Comparison of ENCODE assay signal across 17 cellular contexts in the genomic region with DNA sequence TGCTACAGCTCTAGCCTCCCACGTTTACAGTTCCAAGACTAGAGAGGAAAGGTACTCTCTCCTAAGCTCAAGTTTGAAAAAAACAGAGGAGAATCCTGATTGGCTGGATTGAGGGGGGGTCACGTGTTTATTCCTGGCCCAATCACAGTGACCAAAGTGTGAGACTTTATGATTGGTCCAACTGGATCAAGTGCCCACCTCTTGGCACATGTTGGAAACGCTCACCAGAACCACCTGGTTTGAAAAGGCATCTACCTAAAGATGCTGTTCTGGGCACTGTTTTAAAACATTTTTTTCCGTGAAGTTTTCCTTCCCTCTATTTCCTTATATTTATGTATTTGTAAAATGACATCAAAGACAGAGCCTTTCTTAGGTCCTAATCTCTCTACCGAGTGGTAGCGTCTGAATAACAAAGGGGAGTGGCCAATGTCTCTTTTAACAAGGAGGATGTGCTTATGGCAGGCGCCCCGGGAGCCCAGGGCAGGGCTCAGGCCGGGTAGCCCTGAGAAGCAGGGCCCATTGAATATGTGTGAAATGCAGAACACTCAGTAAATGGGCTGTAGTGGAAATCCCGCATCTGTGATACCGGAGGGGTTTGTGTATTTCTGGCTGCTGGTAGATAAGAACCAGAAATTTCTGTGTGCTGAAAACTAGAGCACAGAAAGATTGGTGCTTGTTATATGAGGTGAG.
"Had no signal": no experiment of that assay in that cellular context is flagged by ENCODE, and none has a peak within 500 bp of the region (broad histone marks: within the 10 kb centered on the region; RNA-seq: fewer than 3 reads in every experiment).

No MANE protein-coding gene starts in this region.

- H3K4me3 ChIP-seq: cardiac muscle cell, hepatocyte, left lung, smooth muscle cell, upper lobe of right lung had no signal

- H3K27ac Mint-ChIP-seq: activated naive CD8-positive, alpha-beta T cell; activated T-helper 1 cell treated with anti-CD3 and anti-CD28 coated beads, Interleukin-12 subunit alpha, Interleukin-12 subunit beta, Interleukin-2, Interleukin-4 antibody, amounts not matched to agents 30 ng/mL and 10 ng/mL and 1 ng/mL, durations not matched to agents 14 hours and 24 hours and 36 hours; effector memory CD8-positive, alpha-beta T cell; progenitor cell of endocrine pancreas; stimulated activated effector memory CD8-positive, alpha-beta T cell treated with anti-CD3 and anti-CD28 coated beads, Interleukin-12 subunit alpha, Interleukin-12 subunit beta, amount 100 ng/mL, for 72 hours; T-helper 1 cell treated with Interleukin-12 subunit alpha and Interleukin-12 subunit beta and Interleukin-4 antibody, amounts not matched to agents 30 μg/mL and 1 μg/mL, for 36 hours had no signal

- H3K4me3 Mint-ChIP-seq: activated naive CD8-positive, alpha-beta T cell; activated T-helper 1 cell treated with anti-CD3 and anti-CD28 coated beads, Interleukin-12 subunit alpha, Interleukin-12 subunit beta, Interleukin-2, Interleukin-4 antibody, amounts not matched to agents 30 ng/mL and 10 ng/mL and 1 ng/mL, durations not matched to agents 14 hours and 24 hours and 36 hours; effector memory CD8-positive, alpha-beta T cell; stimulated activated effector memory CD8-positive, alpha-beta T cell treated with anti-CD3 and anti-CD28 coated beads, Interleukin-12 subunit alpha, Interleukin-12 subunit beta, amount 100 ng/mL, for 72 hours; T-helper 1 cell treated with Interleukin-12 subunit alpha and Interleukin-12 subunit beta and Interleukin-4 antibody, amounts not matched to agents 30 μg/mL and 1 μg/mL, for 36 hours had no signal

- ATAC-seq: effector memory CD8-positive, alpha-beta T cell; left lung; stimulated activated effector memory CD8-positive, alpha-beta T cell treated with anti-CD3 and anti-CD28 coated beads, Interleukin-12 subunit alpha, Interleukin-12 subunit beta, amount 100 ng/mL, for 72 hours; upper lobe of right lung had no signal

- H3K4me1 Mint-ChIP-seq: stimulated activated effector memory CD8-positive, alpha-beta T cell treated with anti-CD3 and anti-CD28 coated beads, Interleukin-12 subunit alpha, Interleukin-12 subunit beta, amount 100 ng/mL, for 72 hours had no signal

- H3K27me3 ChIP-seq: cardiac muscle cell, hepatocyte, left lung, upper lobe of right lung had no signal

- H3K27me3 Mint-ChIP-seq: progenitor cell of endocrine pancreas had no signal

- H3K36me3 Mint-ChIP-seq: activated naive CD8-positive, alpha-beta T cell; stimulated activated effector memory CD8-positive, alpha-beta T cell treated with anti-CD3 and anti-CD28 coated beads, Interleukin-12 subunit alpha, Interleukin-12 subunit beta, amount 100 ng/mL, for 72 hours had no signal

- H3K36me3 ChIP-seq: cardiac muscle cell, left lung, upper lobe of right lung, WERI-Rb-1 had no signal

- H3K9me3 ChIP-seq: left lung, upper lobe of right lung had no signal

- H2AFZ ChIP-seq: hepatocyte had no signal

- DNase-seq: activated CD4-positive, alpha-beta T cell treated with anti-CD3 and anti-CD28 coated beads, Interleukin-2, amount 50 U/mL, for 48 hours; amygdala; effector memory CD8-positive, alpha-beta T cell; foreskin fibroblast; left lung; right cardiac atrium; stimulated activated CD4-positive, alpha-beta T cell treated with anti-CD3 and anti-CD28 coated beads, Interleukin-4, amount 100 ng/mL, for 24 hours; upper lobe of right lung; WERI-Rb-1 had no signal

- H3K27ac ChIP-seq: cardiac muscle cell, hepatocyte, left lung, upper lobe of right lung, WERI-Rb-1 had no signal

- H3K9me3 Mint-ChIP-seq: activated T-helper 1 cell treated with anti-CD3 and anti-CD28 coated beads, Interleukin-12 subunit alpha, Interleukin-12 subunit beta, Interleukin-2, Interleukin-4 antibody, amounts not matched to agents 30 ng/mL and 10 ng/mL and 1 ng/mL, durations not matched to agents 14 hours and 24 hours and 36 hours; effector memory CD8-positive, alpha-beta T cell; stimulated activated effector memory CD8-positive, alpha-beta T cell treated with anti-CD3 and anti-CD28 coated beads, Interleukin-12 subunit alpha, Interleukin-12 subunit beta, amount 100 ng/mL, for 72 hours; T-helper 1 cell treated with Interleukin-12 subunit alpha and Interleukin-12 subunit beta and Interleukin-4 antibody, amounts not matched to agents 30 μg/mL and 1 μg/mL, for 36 hours had no signal

- H3K4me2 ChIP-seq: hepatocyte, smooth muscle cell had no signal

- H3K4me1 ChIP-seq: left lung, upper lobe of right lung had no signal

- H3K79me2 ChIP-seq: hepatocyte had no signal
